In genomic region chr7:20598479-20599419, GRCh38 we compare ENCODE assay signal across 8 cellular contexts. TPM values are rescaled to one million over a fixed set of nuclear protein-coding genes. Genes with fewer than 3 reads are reported as not detected.
DNase-seq lines count a peak whose midpoint lies in the region; ATAC-seq and TF ChIP-seq lines count a peak whose summit lies in the region.

No MANE protein-coding gene starts in this region.

- no peaks in the 10 kb centered on the region for H3K9me3 ChIP-seq in tibial artery

- H3K27me3 ChIP-seq in HL-60 (ENCODE audit: insufficient read depth, poor library complexity, severe bottlenecking) (no peaks in the 10 kb centered on the region), kidney epithelial cell (ENCODE audit: control insufficient read depth, insufficient read depth, low read length) (no peaks in the 10 kb centered on the region), tibial artery (peaks cover 0 to 2% of the 10 kb centered on the region in 2 donors)

- CTCF ChIA-PET in activated CD4-positive, alpha-beta T cell treated with anti-CD3 and anti-CD28 coated beads, Interleukin-2, amount 10 ng/mL, durations not matched to agents 7 days and 5 days (lab: Charles Lee): interaction anchor here (0.7 to 1.3 kb wide), 4 partner anchors 68 to 890 kb away, joined by 3 to 9 read pairs (median 4); partner anchors contain the start of gene POLR1F

- H3K27me3 Mint-ChIP-seq in activated CD4-positive, alpha-beta T cell treated with anti-CD3 and anti-CD28 coated beads, Interleukin-2, amount 10 ng/mL, durations not matched to agents 7 days and 5 days: peaks cover 8% of the 10 kb centered on the region

- no peak overlapping the region for H3K4me3 Mint-ChIP-seq in activated CD4-positive, alpha-beta T cell treated with anti-CD3 and anti-CD28 coated beads, Interleukin-2, amount 10 ng/mL, durations not matched to agents 7 days and 5 days

- in situ Hi-C loops in G401 (cut with HindIII; ENCODE audit: low sequenced_read_pairs): no loop called here

- H3K4me3 ChIP-seq in HL-60 (replicated peaks; ENCODE audit: insufficient read depth, low read length): no peak overlapping the region
- H3K4me3 ChIP-seq in cardiac fibroblast (replicated peaks in 1 of 2; ENCODE audit: low read depth in 2 of 2, low read length in 2 of 2): peak overlapping the region in 1 of 2 donors; percentile 33
- no peak overlapping the region for H3K4me3 ChIP-seq in kidney epithelial cell (ENCODE audit: low read depth, low read length)
- peak overlapping the region; percentile 26 to 36 for H3K4me3 ChIP-seq in tibial artery

- H3K36me3 Mint-ChIP-seq in activated CD4-positive, alpha-beta T cell treated with anti-CD3 and anti-CD28 coated beads, Interleukin-2, amount 10 ng/mL, durations not matched to agents 7 days and 5 days (ENCODE audit: low read depth): no peaks in the 10 kb centered on the region

- no peaks in the 10 kb centered on the region for H3K36me3 ChIP-seq in kidney epithelial cell (ENCODE audit: control insufficient read depth, insufficient read depth, low read length)
- H3K36me3 ChIP-seq in tibial artery: no peaks in the 10 kb centered on the region

- DNase-seq in G401 (ENCODE audit: low spot score) (peak; percentile 58), HL-60 (ENCODE audit: low read depth in 1 of 2, low spot score in 1 of 2) (peak; percentile 14 to 54), NCI-H82 (lab: John Stamatoyannopoulos, UW) (peak; percentile 70), cardiac fibroblast (ENCODE audit: low read depth in 2 of 2) (peak; percentile 76 to 80), kidney epithelial cell (ENCODE audit: low read depth) (peak; percentile 37), tibial artery (no peak)
- no peak for DNase-seq in activated CD4-positive, alpha-beta T cell treated with anti-CD3 and anti-CD28 coated beads, Interleukin-2, amount 10 ng/mL, durations not matched to agents 7 days and 5 days

- ATAC-seq in GM21367 (IDR thresholded peaks at IDR 0.05; ENCODE audit: unreplicated experiment): peak; percentile 76

- POLR2A ChIA-PET in activated CD4-positive, alpha-beta T cell treated with anti-CD3 and anti-CD28 coated beads, Interleukin-2, amount 10 ng/mL, durations not matched to agents 7 days and 5 days (lab: Charles Lee): no interaction called here

- peak; percentile 64 for TF ChIP-seq CTCF in HL-60 (IDR thresholded peaks at IDR 0.05; ENCODE audit: insufficient read depth, low read length)
- peak; percentile 70 for TF ChIP-seq CTCF in cardiac fibroblast (IDR thresholded peaks at IDR 0.05; ENCODE audit: low read depth, low read length)
- TF ChIP-seq CTCF in kidney epithelial cell (IDR thresholded peaks at IDR 0.05; ENCODE audit: insufficient read depth, low read length, poor library complexity, severe bottlenecking): peak; percentile 61
- TF ChIP-seq CTCF in tibial artery (IDR thresholded peaks at IDR 0.05): peak; percentile 78 to 83

- intact Hi-C loops in tibial artery (cut with DNase I; ENCODE audit: low total_unique reads): loop anchor here (10.0 kb wide), 1 partner anchor 844 kb away; no protein-coding TSS in a partner anchor

- H3K27ac ChIP-seq in HL-60 (replicated peaks) (no peak overlapping the region), tibial artery (peak overlapping the region in 1 of 2 donors; percentile 34)

- H3K27ac Mint-ChIP-seq in activated CD4-positive, alpha-beta T cell treated with anti-CD3 and anti-CD28 coated beads, Interleukin-2, amount 10 ng/mL, durations not matched to agents 7 days and 5 days: no peak overlapping the region

- no peaks in the 10 kb centered on the region for H3K4me1 ChIP-seq in tibial artery

- H3K9me3 Mint-ChIP-seq in activated CD4-positive, alpha-beta T cell treated with anti-CD3 and anti-CD28 coated beads, Interleukin-2, amount 10 ng/mL, durations not matched to agents 7 days and 5 days: no peaks in the 10 kb centered on the region

- H3K4me1 Mint-ChIP-seq in activated CD4-positive, alpha-beta T cell treated with anti-CD3 and anti-CD28 coated beads, Interleukin-2, amount 10 ng/mL, durations not matched to agents 7 days and 5 days: no peaks in the 10 kb centered on the region

RNA-seq across cellular contexts. Expression of gene ABCB5, which starts 16.7 kb away (rescaled TPM):
- total RNA-seq in G401 (2014; rRNA removed; shearing (Covaris generic)): not detected in 2 replicates
- total RNA-seq in kidney epithelial cell: 0.17 TPM in 1 of 2 replicates, not detected in the other
- total RNA-seq in activated CD4-positive, alpha-beta T cell treated with anti-CD3 and anti-CD28 coated beads, Interleukin-2, amount 10 ng/mL, durations not matched to agents 7 days and 5 days: not detected

Comparison
In these comparisons a context has a peak if more than half of its experiments do, and no peak if none do; other contexts are left out.
1. DNase-seq: peak in G401 (single experiment), HL-60 (2 of 2), NCI-H82 (single experiment), cardiac fibroblast (2 of 2) and kidney epithelial cell (single experiment); none in tibial artery (0 of 2) and activated CD4-positive, alpha-beta T cell treated with anti-CD3 and anti-CD28 coated beads, Interleukin-2, amount 10 ng/mL, durations not matched to agents 7 days and 5 days (single experiment).
2. H3K4me3 ChIP-seq: peak in tibial artery (2 of 2); none in HL-60 (single experiment) and kidney epithelial cell (single experiment).
3. Peak in every context shown above with its lines, with median percentiles within 50 percentile points of each other: CTCF ChIP-seq.